Comparison of ENCODE assay signal across 1 cellular context in genomic region chr2:88170472-88170892, GRCh38.
TF ChIP-seq lines count a peak whose summit lies in the region.

No MANE protein-coding gene starts in this region.

TF ChIP-seq in GM23338, 12 proteins besides CTCF, POLR2A, EP300 and RAD21 (continued from another document):
- TF ChIP-seq ZNF462 (CRISPR knock-in tag; IDR thresholded peaks at IDR 0.05) (no peak), ZNF331 (CRISPR knock-in tag; IDR thresholded peaks at IDR 0.05; ENCODE audit: low read depth) (no peak)
- TF ChIP-seq, protein P1, sequence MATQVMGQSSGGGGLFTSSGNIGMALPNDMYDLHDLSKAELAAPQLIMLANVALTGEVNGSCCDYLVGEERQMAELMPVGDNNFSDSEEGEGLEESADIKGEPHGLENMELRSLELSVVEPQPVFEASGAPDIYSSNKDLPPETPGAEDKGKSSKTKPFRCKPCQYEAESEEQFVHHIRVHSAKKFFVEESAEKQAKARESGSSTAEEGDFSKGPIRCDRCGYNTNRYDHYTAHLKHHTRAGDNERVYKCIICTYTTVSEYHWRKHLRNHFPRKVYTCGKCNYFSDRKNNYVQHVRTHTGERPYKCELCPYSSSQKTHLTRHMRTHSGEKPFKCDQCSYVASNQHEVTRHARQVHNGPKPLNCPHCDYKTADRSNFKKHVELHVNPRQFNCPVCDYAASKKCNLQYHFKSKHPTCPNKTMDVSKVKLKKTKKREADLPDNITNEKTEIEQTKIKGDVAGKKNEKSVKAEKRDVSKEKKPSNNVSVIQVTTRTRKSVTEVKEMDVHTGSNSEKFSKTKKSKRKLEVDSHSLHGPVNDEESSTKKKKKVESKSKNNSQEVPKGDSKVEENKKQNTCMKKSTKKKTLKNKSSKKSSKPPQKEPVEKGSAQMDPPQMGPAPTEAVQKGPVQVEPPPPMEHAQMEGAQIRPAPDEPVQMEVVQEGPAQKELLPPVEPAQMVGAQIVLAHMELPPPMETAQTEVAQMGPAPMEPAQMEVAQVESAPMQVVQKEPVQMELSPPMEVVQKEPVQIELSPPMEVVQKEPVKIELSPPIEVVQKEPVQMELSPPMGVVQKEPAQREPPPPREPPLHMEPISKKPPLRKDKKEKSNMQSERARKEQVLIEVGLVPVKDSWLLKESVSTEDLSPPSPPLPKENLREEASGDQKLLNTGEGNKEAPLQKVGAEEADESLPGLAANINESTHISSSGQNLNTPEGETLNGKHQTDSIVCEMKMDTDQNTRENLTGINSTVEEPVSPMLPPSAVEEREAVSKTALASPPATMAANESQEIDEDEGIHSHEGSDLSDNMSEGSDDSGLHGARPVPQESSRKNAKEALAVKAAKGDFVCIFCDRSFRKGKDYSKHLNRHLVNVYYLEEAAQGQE (IDR thresholded peaks at IDR 0.05; ENCODE audit: unreplicated experiment): no peak
